Comparison of ENCODE assay signal across 3 cellular contexts in genomic region chr3:154345422-154346122, GRCh38.
TF ChIP-seq lines count a peak whose summit lies in the region.

No MANE protein-coding gene starts in this region.

TF ChIP-seq in liver, 16 proteins besides CTCF, POLR2A, EP300 and RAD21:
- TF ChIP-seq, protein P1, sequence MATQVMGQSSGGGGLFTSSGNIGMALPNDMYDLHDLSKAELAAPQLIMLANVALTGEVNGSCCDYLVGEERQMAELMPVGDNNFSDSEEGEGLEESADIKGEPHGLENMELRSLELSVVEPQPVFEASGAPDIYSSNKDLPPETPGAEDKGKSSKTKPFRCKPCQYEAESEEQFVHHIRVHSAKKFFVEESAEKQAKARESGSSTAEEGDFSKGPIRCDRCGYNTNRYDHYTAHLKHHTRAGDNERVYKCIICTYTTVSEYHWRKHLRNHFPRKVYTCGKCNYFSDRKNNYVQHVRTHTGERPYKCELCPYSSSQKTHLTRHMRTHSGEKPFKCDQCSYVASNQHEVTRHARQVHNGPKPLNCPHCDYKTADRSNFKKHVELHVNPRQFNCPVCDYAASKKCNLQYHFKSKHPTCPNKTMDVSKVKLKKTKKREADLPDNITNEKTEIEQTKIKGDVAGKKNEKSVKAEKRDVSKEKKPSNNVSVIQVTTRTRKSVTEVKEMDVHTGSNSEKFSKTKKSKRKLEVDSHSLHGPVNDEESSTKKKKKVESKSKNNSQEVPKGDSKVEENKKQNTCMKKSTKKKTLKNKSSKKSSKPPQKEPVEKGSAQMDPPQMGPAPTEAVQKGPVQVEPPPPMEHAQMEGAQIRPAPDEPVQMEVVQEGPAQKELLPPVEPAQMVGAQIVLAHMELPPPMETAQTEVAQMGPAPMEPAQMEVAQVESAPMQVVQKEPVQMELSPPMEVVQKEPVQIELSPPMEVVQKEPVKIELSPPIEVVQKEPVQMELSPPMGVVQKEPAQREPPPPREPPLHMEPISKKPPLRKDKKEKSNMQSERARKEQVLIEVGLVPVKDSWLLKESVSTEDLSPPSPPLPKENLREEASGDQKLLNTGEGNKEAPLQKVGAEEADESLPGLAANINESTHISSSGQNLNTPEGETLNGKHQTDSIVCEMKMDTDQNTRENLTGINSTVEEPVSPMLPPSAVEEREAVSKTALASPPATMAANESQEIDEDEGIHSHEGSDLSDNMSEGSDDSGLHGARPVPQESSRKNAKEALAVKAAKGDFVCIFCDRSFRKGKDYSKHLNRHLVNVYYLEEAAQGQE (IDR thresholded peaks at IDR 0.05) = no peak
- TF ChIP-seq JUND (IDR thresholded peaks at IDR 0.05) = peak in 1 of 2 donors; percentile 32
- TF ChIP-seq RXRA (IDR thresholded peaks at IDR 0.05) = peak; percentile 93 to 94
- TF ChIP-seq HNF4A (conservative IDR thresholded peaks at IDR 0.05) = peak; percentile 36 to 61
- no peak for TF ChIP-seq HNF4G (IDR thresholded peaks at IDR 0.05)
- TF ChIP-seq FOXA2 (IDR thresholded peaks at IDR 0.05) = peak; percentile 68
- TF ChIP-seq YY1 (IDR thresholded peaks at IDR 0.05) = peak; percentile 18
- no peak for TF ChIP-seq GABPA (IDR thresholded peaks at IDR 0.05 in 1 of 2, conservative IDR thresholded peaks at IDR 0.05 in 1 of 2)
- TF ChIP-seq SP1 (IDR thresholded peaks at IDR 0.05) = peak; percentile 23

TF ChIP-seq in HepG2, 621 proteins besides CTCF, POLR2A, EP300 and RAD21 (continues in another document):
- TF ChIP-seq ZNF251 (CRISPR knock-in tag; IDR thresholded peaks at IDR 0.05) = no peak
- TF ChIP-seq CC2D1A (CRISPR knock-in tag; IDR thresholded peaks at IDR 0.05) = no peak
- TF ChIP-seq KDM4B (CRISPR knock-in tag; IDR thresholded peaks at IDR 0.05) = no peak
- TF ChIP-seq, protein P2, sequence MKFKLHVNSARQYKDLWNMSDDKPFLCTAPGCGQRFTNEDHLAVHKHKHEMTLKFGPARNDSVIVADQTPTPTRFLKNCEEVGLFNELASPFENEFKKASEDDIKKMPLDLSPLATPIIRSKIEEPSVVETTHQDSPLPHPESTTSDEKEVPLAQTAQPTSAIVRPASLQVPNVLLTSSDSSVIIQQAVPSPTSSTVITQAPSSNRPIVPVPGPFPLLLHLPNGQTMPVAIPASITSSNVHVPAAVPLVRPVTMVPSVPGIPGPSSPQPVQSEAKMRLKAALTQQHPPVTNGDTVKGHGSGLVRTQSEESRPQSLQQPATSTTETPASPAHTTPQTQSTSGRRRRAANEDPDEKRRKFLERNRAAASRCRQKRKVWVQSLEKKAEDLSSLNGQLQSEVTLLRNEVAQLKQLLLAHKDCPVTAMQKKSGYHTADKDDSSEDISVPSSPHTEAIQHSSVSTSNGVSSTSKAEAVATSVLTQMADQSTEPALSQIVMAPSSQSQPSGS (CRISPR knock-in tag; IDR thresholded peaks at IDR 0.05) = no peak
- TF ChIP-seq TOPORS (CRISPR knock-in tag; IDR thresholded peaks at IDR 0.05) = no peak
- TF ChIP-seq, protein P3, sequence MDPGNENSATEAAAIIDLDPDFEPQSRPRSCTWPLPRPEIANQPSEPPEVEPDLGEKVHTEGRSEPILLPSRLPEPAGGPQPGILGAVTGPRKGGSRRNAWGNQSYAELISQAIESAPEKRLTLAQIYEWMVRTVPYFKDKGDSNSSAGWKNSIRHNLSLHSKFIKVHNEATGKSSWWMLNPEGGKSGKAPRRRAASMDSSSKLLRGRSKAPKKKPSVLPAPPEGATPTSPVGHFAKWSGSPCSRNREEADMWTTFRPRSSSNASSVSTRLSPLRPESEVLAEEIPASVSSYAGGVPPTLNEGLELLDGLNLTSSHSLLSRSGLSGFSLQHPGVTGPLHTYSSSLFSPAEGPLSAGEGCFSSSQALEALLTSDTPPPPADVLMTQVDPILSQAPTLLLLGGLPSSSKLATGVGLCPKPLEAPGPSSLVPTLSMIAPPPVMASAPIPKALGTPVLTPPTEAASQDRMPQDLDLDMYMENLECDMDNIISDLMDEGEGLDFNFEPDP (CRISPR knock-in tag; conservative IDR thresholded peaks at IDR 0.05) = no peak
- TF ChIP-seq ZNF773 (CRISPR knock-in tag; IDR thresholded peaks at IDR 0.05; ENCODE audit: borderline replicate concordance) = no peak
- TF ChIP-seq EEA1 (CRISPR knock-in tag; IDR thresholded peaks at IDR 0.05; ENCODE audit: borderline replicate concordance) = no peak
- no peak for TF ChIP-seq NFYC (CRISPR knock-in tag; IDR thresholded peaks at IDR 0.05)
- no peak for TF ChIP-seq ZNF549 (CRISPR knock-in tag; IDR thresholded peaks at IDR 0.05)
- TF ChIP-seq BRF2 (CRISPR knock-in tag; IDR thresholded peaks at IDR 0.05) = no peak
- no peak for TF ChIP-seq PITX1 (CRISPR knock-in tag; IDR thresholded peaks at IDR 0.05)
- no peak for TF ChIP-seq CBX2 (IDR thresholded peaks at IDR 0.05; ENCODE audit: low read depth, low read length)
- no peak for TF ChIP-seq CBX2 (CRISPR knock-in tag; IDR thresholded peaks at IDR 0.05; ENCODE audit: low read depth)
- TF ChIP-seq KLF16 (CRISPR knock-in tag; IDR thresholded peaks at IDR 0.05) = no peak
- no peak for TF ChIP-seq SOX6 (IDR thresholded peaks at IDR 0.05)
- no peak for TF ChIP-seq SOX6 (CRISPR knock-in tag; IDR thresholded peaks at IDR 0.05)
- no peak for TF ChIP-seq CHD2 (IDR thresholded peaks at IDR 0.05; ENCODE audit: low read depth, low read length)

TF ChIP-seq in neural cell, 6 proteins besides CTCF, POLR2A, EP300 and RAD21:
- no peak for TF ChIP-seq MXI1 (conservative IDR thresholded peaks at IDR 0.05; ENCODE audit: poor library complexity, severe bottlenecking)
